ENCODE assay signal across 16 cellular contexts in genomic region chr1:21966247-21967000, GRCh38. TPM values are rescaled to one million over a fixed set of nuclear protein-coding genes. Genes with fewer than 3 reads are reported as not detected.
DNase-seq lines count a peak whose midpoint lies in the region; ATAC-seq, FAIRE-seq and TF ChIP-seq lines count a peak whose summit lies in the region.
"Had no signal": no experiment of that assay in that cellular context is flagged by ENCODE, and none has a peak within 500 bp of the region (broad histone marks: within the 10 kb centered on the region; RNA-seq: fewer than 3 reads in every experiment).

No MANE protein-coding gene starts in this region.

- H3K36me3 ChIP-seq in adipocyte (ENCODE audit: control insufficient read depth, insufficient read depth, low read length, severe bottlenecking), result no peaks in the 10 kb centered on the region
- H3K36me3 ChIP-seq: pancreas had no signal

- no peak for TF ChIP-seq CTCF in AG04449 (IDR thresholded peaks at IDR 0.05; ENCODE audit: insufficient read depth, low read length, missing control alignments)
- TF ChIP-seq CTCF in HFFc6 (IDR thresholded peaks at IDR 0.05), result no peak
- no peak for TF ChIP-seq CTCF in foreskin keratinocyte (conservative IDR thresholded peaks at IDR 0.05)

- H3K27me3 Mint-ChIP-seq in HFFc6 (ENCODE audit: insufficient read depth), result no peaks in the 10 kb centered on the region; the same call in 1 of the 2 replicates

- no peaks in the 10 kb centered on the region for H3K9me3 Mint-ChIP-seq in HFFc6
- H3K9me3 Mint-ChIP-seq: effector memory CD8-positive, alpha-beta T cell; stimulated activated memory B cell treated with anti-CD40 and anti-IgM and Interleukin-4, amounts not matched to agents 10 μg/mL and 1 μg/mL and 100 μg/mL, for 72 hours had no signal

- H3K4me1 Mint-ChIP-seq in HFFc6 (ENCODE audit: low read depth), result peaks cover 22% of the 10 kb centered on the region

- DNase-seq in AG04449 (ENCODE audit: low read depth, low spot score), result peak; percentile 45
- peak; percentile 77 for DNase-seq in HFFc6
- DNase-seq in adipocyte (ENCODE audit: low read depth), result peak; percentile 54
- peak; percentile 67 to 90 for DNase-seq in foreskin keratinocyte
- no peak for DNase-seq in activated T-cell treated with anti-CD3 and anti-CD28 coated beads for 4 hours
- no peak for DNase-seq in NCI-H1092 treated with DMSO at 0.1 percent for 48 hours (lab: John Stamatoyannopoulos, UW)
- no peak for DNase-seq in GM12892 (ENCODE audit: insufficient read length)
- DNase-seq: effector memory CD8-positive, alpha-beta T cell; mesendoderm; NCI-H1436 treated with DMSO at 0.1 percent for 48 hours; NCI-H526 treated with DMSO at 0.1 percent for 48 hours; pancreas; stimulated activated CD4-positive, alpha-beta T cell treated with anti-CD3 and anti-CD28 coated beads, Interleukin-2, amount 100 ng/mL, for 24 hours had no signal

- ATAC-seq in foreskin keratinocyte (peak; percentile 80), HG03097 (IDR thresholded peaks at IDR 0.05; ENCODE audit: low FRiP score, unreplicated experiment) (no peak)
- ATAC-seq: effector memory CD8-positive, alpha-beta T cell; pancreas; Right ventricle myocardium inferior; stimulated activated memory B cell treated with anti-CD40 and anti-IgM and Interleukin-4, amounts not matched to agents 10 μg/mL and 1 μg/mL and 100 μg/mL, for 72 hours had no signal

- no peak for TF ChIP-seq POLR2A in GM12892 (IDR thresholded peaks at IDR 0.05; ENCODE audit: low read depth, low read length)

- no peak for FAIRE-seq in GM12892 (lab: Jason Lieb, UNC)
- FAIRE-seq: pancreas had no signal

- no peak overlapping the region for H3K27ac ChIP-seq in foreskin keratinocyte
- H3K27ac ChIP-seq: pancreas had no signal

- no peaks in the 10 kb centered on the region for H3K36me3 Mint-ChIP-seq in HFFc6 (ENCODE audit: low read depth)
- H3K36me3 Mint-ChIP-seq: stimulated activated memory B cell treated with anti-CD40 and anti-IgM and Interleukin-4, amounts not matched to agents 10 μg/mL and 1 μg/mL and 100 μg/mL, for 72 hours had no signal

- peak overlapping the region; percentile 22; the same call in 1 of the 2 replicates for H3K4me3 Mint-ChIP-seq in HFFc6
- H3K4me3 Mint-ChIP-seq: effector memory CD8-positive, alpha-beta T cell; stimulated activated memory B cell treated with anti-CD40 and anti-IgM and Interleukin-4, amounts not matched to agents 10 μg/mL and 1 μg/mL and 100 μg/mL, for 72 hours had no signal

- CTCF ChIA-PET in AG04449 (lab: Yijun Ruan, JAX), result interaction anchor here (0.8 to 1.5 kb wide), 3 partner anchors 17 to 27 kb away, joined by 3 to 4 read pairs (median 3); no protein-coding TSS in a partner anchor

- POLR2A ChIA-PET in AG04449 (lab: Yijun Ruan, JAX), result interaction anchor here (0.6 kb wide), 1 partner anchor 30 kb away, joined by 3 read pairs; no protein-coding TSS in a partner anchor

- peaks cover 5% of the 10 kb centered on the region for H3K4me1 ChIP-seq in adipocyte (ENCODE audit: control insufficient read depth, insufficient read depth, low read length)
- peaks cover 7% of the 10 kb centered on the region for H3K4me1 ChIP-seq in foreskin keratinocyte

- H3K27ac Mint-ChIP-seq in HFFc6, result no peak overlapping the region
- H3K27ac Mint-ChIP-seq: effector memory CD8-positive, alpha-beta T cell; stimulated activated memory B cell treated with anti-CD40 and anti-IgM and Interleukin-4, amounts not matched to agents 10 μg/mL and 1 μg/mL and 100 μg/mL, for 72 hours had no signal

- H3K4me3 ChIP-seq in AG04449 (ENCODE audit: low read depth, low read length) (no peak overlapping the region), adipocyte (ENCODE audit: low read length) (no peak overlapping the region)
- H3K4me3 ChIP-seq: pancreas had no signal

- no peaks in the 10 kb centered on the region for H3K9me3 ChIP-seq in adipocyte (ENCODE audit: control insufficient read depth, low read length)
- H3K9me3 ChIP-seq: pancreas had no signal

- no peaks in the 10 kb centered on the region for H3K27me3 ChIP-seq in adipocyte (replicated peaks; ENCODE audit: control insufficient read depth, insufficient read depth, low read length)
- H3K27me3 ChIP-seq in foreskin keratinocyte, result no peaks in the 10 kb centered on the region
- H3K27me3 ChIP-seq: pancreas had no signal

- H3K9ac ChIP-seq in adipocyte (ENCODE audit: low read length), result no peak overlapping the region

RNA-seq across cellular contexts. Expression of gene CELA3B, which starts 10.4 kb away (rescaled TPM):
- total RNA-seq in HFFc6 (2021; fragmentation: NEBNext Ultra II Directional; extraction: Animal tissue kit (Norgen Biotek cat#: 25700)), result not detected
- total RNA-seq in foreskin keratinocyte, result not detected in 2 replicates
- polyA plus RNA-seq in foreskin keratinocyte, result not detected in 2 replicates
- not detected for polyA plus RNA-seq in GM12892 (2012; ENCODE audit: missing spikeins)
- total RNA-seq: Right ventricle myocardium inferior had no signal

RNA-seq across cellular contexts. Expression of gene HSPG2, which starts 29.3 kb away (rescaled TPM):
- 100 to 1,000 TPM; 275 to 430 (median 297) TPM for total RNA-seq in HFFc6 (2021; fragmentation: NEBNext Ultra II Directional; extraction: Animal tissue kit (Norgen Biotek cat#: 25700))
- 44.6 and 57.5 TPM in 2 replicates for total RNA-seq in foreskin keratinocyte
- polyA plus RNA-seq in foreskin keratinocyte, result 36.2 and 44.7 TPM in 2 replicates
- 3.2 TPM for polyA plus RNA-seq in GM12892 (2012; ENCODE audit: missing spikeins)

RNA-seq across cellular contexts. Expression of gene CELA3A, which starts 35.0 kb away (rescaled TPM):
- not detected for total RNA-seq in HFFc6 (2021; fragmentation: NEBNext Ultra II Directional; extraction: Animal tissue kit (Norgen Biotek cat#: 25700))
- total RNA-seq in foreskin keratinocyte, result not detected in 2 replicates
- not detected in 2 replicates for polyA plus RNA-seq in foreskin keratinocyte
- not detected for polyA plus RNA-seq in GM12892 (2012; ENCODE audit: missing spikeins)
- total RNA-seq: Right ventricle myocardium inferior had no signal

Comparison
In these comparisons a context has a peak if more than half of its experiments do, and no peak if none do; other contexts are left out.
1. DNase-seq: peak in AG04449 (single experiment), HFFc6 (single experiment), adipocyte (single experiment) and foreskin keratinocyte (2 of 2); none in activated T-cell treated with anti-CD3 and anti-CD28 coated beads for 4 hours (single experiment), NCI-H1092 treated with DMSO at 0.1 percent for 48 hours (single experiment) and GM12892 (single experiment).